ENCODE assay signal across 2 cellular contexts in the genomic region with DNA sequence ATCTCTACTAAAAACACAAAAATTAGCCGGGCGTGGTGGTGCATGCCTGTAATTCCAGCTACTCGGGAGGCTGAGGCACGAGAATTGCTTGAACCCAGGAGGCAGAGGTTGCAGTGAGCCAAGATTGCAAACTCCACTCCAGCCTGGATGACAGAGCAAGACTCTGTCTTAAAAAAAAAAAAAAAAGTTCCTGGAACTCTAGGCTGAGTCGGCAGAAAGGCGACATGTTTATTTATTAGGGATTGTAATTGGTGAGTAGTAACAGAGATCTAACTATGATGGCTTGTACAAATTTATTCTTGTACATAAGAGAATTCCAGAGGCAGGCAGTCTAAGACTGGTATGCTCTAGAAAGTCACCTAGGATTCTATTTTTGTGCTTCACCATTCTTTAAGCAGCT.
TF ChIP-seq lines count a peak whose summit lies in the region.
"Not testable (repeated sequence)": the region's sequence is repeated elsewhere in the genome, so short reads cannot be mapped to it uniquely, and the experiment has no call there.

No MANE protein-coding gene starts in this region.

TF ChIP-seq in A549, 52 proteins besides CTCF, POLR2A, EP300 and RAD21:
- peak; percentile 34 for TF ChIP-seq MAFK (IDR thresholded peaks at IDR 0.05; ENCODE audit: partially characterized antibody)

TF ChIP-seq in K562, 482 proteins besides CTCF, POLR2A, EP300 and RAD21:
- peak in 1 of 2 experiments; percentile 32; a peak in 1 of 4 replicates for TF ChIP-seq FOXK2 (conservative IDR thresholded peaks at IDR 0.05 in 1 of 2, IDR thresholded peaks at IDR 0.05 in 1 of 2; ENCODE audit: low read depth in 2 of 2)
- peak; percentile 69 for TF ChIP-seq ZNF316 (IDR thresholded peaks at IDR 0.05)
- peak; percentile 60; the same call in 1 of the 2 replicates for TF ChIP-seq C11orf30 (IDR thresholded peaks at IDR 0.05; ENCODE audit: low read depth)
- TF ChIP-seq, protein P1, sequence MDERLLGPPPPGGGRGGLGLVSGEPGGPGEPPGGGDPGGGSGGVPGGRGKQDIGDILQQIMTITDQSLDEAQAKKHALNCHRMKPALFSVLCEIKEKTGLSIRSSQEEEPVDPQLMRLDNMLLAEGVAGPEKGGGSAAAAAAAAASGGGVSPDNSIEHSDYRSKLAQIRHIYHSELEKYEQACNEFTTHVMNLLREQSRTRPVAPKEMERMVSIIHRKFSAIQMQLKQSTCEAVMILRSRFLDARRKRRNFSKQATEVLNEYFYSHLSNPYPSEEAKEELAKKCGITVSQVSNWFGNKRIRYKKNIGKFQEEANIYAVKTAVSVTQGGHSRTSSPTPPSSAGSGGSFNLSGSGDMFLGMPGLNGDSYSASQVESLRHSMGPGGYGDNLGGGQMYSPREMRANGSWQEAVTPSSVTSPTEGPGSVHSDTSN (CRISPR knock-in tag; IDR thresholded peaks at IDR 0.05; ENCODE audit: low read depth): not testable (repeated sequence)
- TF ChIP-seq, protein P1 (tag; conservative IDR thresholded peaks at IDR 0.05; ENCODE audit: low read depth): peak; percentile 34; the same call in 1 of the 2 replicates
- peak; percentile 62 for TF ChIP-seq MAFG (tag; conservative IDR thresholded peaks at IDR 0.05)
- peak; percentile 54 for TF ChIP-seq ZNF384 (IDR thresholded peaks at IDR 0.05; ENCODE audit: low read depth, low read length)
TF ChIP-seq in K562: peak in this region for 6; not testable (repeated sequence) for 476.
